ENCODE assay signal across 11 cellular contexts in genomic region chr3:170360476-170360875, GRCh38. TPM values are rescaled to one million over a fixed set of nuclear protein-coding genes. Genes with fewer than 3 reads are reported as not detected.
A peak's percentile ranks its signal among the peaks of the same experiment; 100 is the strongest.
DNase-seq lines count a peak whose midpoint lies in the region; ATAC-seq and TF ChIP-seq lines count a peak whose summit lies in the region.
"Had no signal": no experiment of that assay in that cellular context is flagged by ENCODE, and none has a peak within 500 bp of the region (broad histone marks: within the 10 kb centered on the region; RNA-seq: fewer than 3 reads in every experiment).

No MANE protein-coding gene starts in this region.

- peak overlapping the region; percentile 8; the same call in 1 of the 2 replicates for H3K4me2 ChIP-seq in DND-41 (ENCODE audit: insufficient read depth, low read length)
- H3K4me2 ChIP-seq in OCI-LY7 (ENCODE audit: low read length), result peak overlapping the region; percentile 75

- intact Hi-C loops in OCI-LY7 (cut with micrococcal nuclease; ENCODE audit: unreplicated experiment), result no loop called here
- intact Hi-C loops in posterior vena cava (cut with DNase I), result loop anchor here in 1 of 2 donors (10.0 kb wide), 1 partner anchor 46 kb away; no protein-coding TSS in a partner anchor

- no peak overlapping the region for H3K4me3 ChIP-seq in DND-41 (ENCODE audit: low read depth in 1 of 2, low read length in 2 of 2)
- peak overlapping the region; percentile 97 for H3K4me3 ChIP-seq in OCI-LY7 (ENCODE audit: low read depth, low read length, poor library complexity, severe bottlenecking)
- peak overlapping the region; percentile 90 for H3K4me3 ChIP-seq in fibroblast of pulmonary artery (replicated peaks; ENCODE audit: low read depth, low read length)
- H3K4me3 ChIP-seq in neutrophil (ENCODE audit: low read depth in 1 of 2, low read length in 1 of 2), result no peak overlapping the region
- H3K4me3 ChIP-seq: thyroid gland had no signal

- H3K36me3 ChIP-seq in DND-41 (ENCODE audit: insufficient read depth, low read length), result peaks cover 8% of the 10 kb centered on the region; the same call in 1 of the 2 replicates
- peaks cover 69% of the 10 kb centered on the region for H3K36me3 ChIP-seq in OCI-LY7 (ENCODE audit: insufficient read depth, low read length)
- no peaks in the 10 kb centered on the region for H3K36me3 ChIP-seq in neutrophil
- H3K36me3 ChIP-seq: adrenal gland had no signal

- POLR2A ChIA-PET in OCI-LY7 (lab: Charles Lee), result interaction anchor here (0.6 to 1.9 kb wide), 12 partner anchors 8 to 510 kb away, joined by 3 to 11 read pairs (median 4); partner anchors contain the start of genes RPL22L1 and SEC62

- CTCF ChIA-PET in OCI-LY7 (lab: Charles Lee; ENCODE audit: unreplicated experiment), result interaction anchor here (0.5 kb wide), 1 partner anchor 10 kb away, joined by 3 read pairs; no protein-coding TSS in a partner anchor

- no peaks in the 10 kb centered on the region for H3K9me2 ChIP-seq in OCI-LY7 (ENCODE audit: insufficient read depth, low read length)

- H3K27me3 ChIP-seq in DND-41 (ENCODE audit: insufficient read depth, low read length, poor library complexity) (no peaks in the 10 kb centered on the region), neutrophil (no peaks in the 10 kb centered on the region)
- H3K27me3 ChIP-seq: adrenal gland, thyroid gland had no signal

- H3K9me3 ChIP-seq in DND-41 (ENCODE audit: insufficient read depth, low read length, severe bottlenecking) (no peaks in the 10 kb centered on the region), OCI-LY7 (ENCODE audit: low read length) (no peaks in the 10 kb centered on the region), neutrophil (no peaks in the 10 kb centered on the region)
- H3K9me3 ChIP-seq: adrenal gland, thyroid gland had no signal

- H4K20me1 ChIP-seq in DND-41 (ENCODE audit: insufficient read depth, low read length) (no peaks in the 10 kb centered on the region), OCI-LY7 (ENCODE audit: insufficient read depth, low read length) (peaks cover 20% of the 10 kb centered on the region; the same call in 1 of the 2 replicates)

- H3K4me1 ChIP-seq in DND-41 (ENCODE audit: insufficient read depth, low read length) (peaks cover 52% of the 10 kb centered on the region), OCI-LY7 (ENCODE audit: insufficient read depth, low read length, poor library complexity, severe bottlenecking) (peaks cover 43% of the 10 kb centered on the region), neutrophil (ENCODE audit: control insufficient read depth in 1 of 2, insufficient read depth in 1 of 2, low read depth in 1 of 2, low read length in 1 of 2) (peaks cover 38 to 44% of the 10 kb centered on the region in 2 experiments)

- peaks cover 8% of the 10 kb centered on the region for H3K79me2 ChIP-seq in DND-41 (ENCODE audit: insufficient read depth, low read length)
- peaks cover 75% of the 10 kb centered on the region for H3K79me2 ChIP-seq in OCI-LY7 (ENCODE audit: insufficient read depth, low read depth, low read length)

- no peak for ATAC-seq in DND-41 (ENCODE audit: insufficient read depth, low read depth)
- ATAC-seq: activated CD8-positive, alpha-beta memory T cell treated with anti-CD3 and anti-CD28 coated beads, Interleukin-2, amount 10 ng/mL, durations not matched to agents 7 days and 5 days had no signal

- TF ChIP-seq CTCF in DND-41 (IDR thresholded peaks at IDR 0.05; ENCODE audit: borderline replicate concordance, extremely low read depth, low read length, poor library complexity, severe bottlenecking) (no peak), OCI-LY7 (conservative IDR thresholded peaks at IDR 0.05; ENCODE audit: low read length) (no peak), fibroblast of pulmonary artery (IDR thresholded peaks at IDR 0.05; ENCODE audit: low read length, missing control alignments) (no peak), neutrophil (IDR thresholded peaks at IDR 0.05) (no peak)

- DNase-seq in DND-41 (no peak), OCI-LY7 (ENCODE audit: low spot score) (no peak), fibroblast of pulmonary artery (ENCODE audit: low read depth) (peak; percentile 41), SK-N-DZ (ENCODE audit: low spot score) (no peak), NCI-H1105 (lab: John Stamatoyannopoulos, UW) (no peak), posterior vena cava (ENCODE audit: low spot score) (no peak), NCI-H524 treated with DMSO at 0.1 percent for 48 hours (lab: John Stamatoyannopoulos, UW) (no peak)
- DNase-seq: activated CD8-positive, alpha-beta memory T cell treated with anti-CD3 and anti-CD28 coated beads, Interleukin-2, amount 10 ng/mL, durations not matched to agents 7 days and 5 days; adrenal gland; thyroid gland had no signal

- BruUV-seq in OCI-LY7 (replicated peaks; lab: Mats Ljungman, UMichigan), result no TSS peak

- H2AFZ ChIP-seq in DND-41 (ENCODE audit: low read depth, low read length) (no peak overlapping the region), OCI-LY7 (ENCODE audit: low read length) (no peak overlapping the region)

- no peak overlapping the region for H3K27ac ChIP-seq in DND-41 (ENCODE audit: low read length)
- peak overlapping the region; percentile 94 for H3K27ac ChIP-seq in OCI-LY7 (ENCODE audit: low read depth, low read length, poor library complexity, severe bottlenecking)
- peak overlapping the region; percentile 51 for H3K27ac ChIP-seq in neutrophil
- H3K27ac ChIP-seq: adrenal gland, thyroid gland had no signal

- H3K9ac ChIP-seq in DND-41 (ENCODE audit: low read depth, low read length), result no peak overlapping the region

RNA-seq across cellular contexts. Expression of gene SKIL, which starts 3.0 kb away (rescaled TPM):
- 60.9 and 82.6 TPM in 2 replicates for total RNA-seq in OCI-LY7 (2014; rRNA removed; shearing (Covaris generic))
- total RNA-seq in OCI-LY7 (2022), result 86.3 and 94.5 TPM in 2 replicates
- polyA plus RNA-seq in SK-N-DZ (2014; cell fraction: cytosol; rRNA removed), result 18.7 and 19.2 TPM in 2 replicates
- 19.8 and 27.6 TPM in 2 replicates for polyA plus RNA-seq in SK-N-DZ (2014; cell fraction: nucleus; rRNA removed)
- total RNA-seq in posterior vena cava, result 100 to 1,000 TPM in 1 of 2 donors, 10 to 100 TPM in 1; 77.2 to 101 TPM

RNA-seq across cellular contexts. Expression of gene CLDN11, which starts 58.2 kb away (rescaled TPM):
- 0.32 and 1.0 TPM in 2 replicates for total RNA-seq in OCI-LY7 (2014; rRNA removed; shearing (Covaris generic))
- total RNA-seq in OCI-LY7 (2022) (0.33 and 0.34 TPM in 2 replicates), posterior vena cava (10 to 100 TPM; 26.5 to 41.5 TPM)
- 0.44 and 0.74 TPM in 2 replicates for polyA plus RNA-seq in SK-N-DZ (2014; cell fraction: cytosol; rRNA removed)
- 0.07 and 0.25 TPM in 2 replicates for polyA plus RNA-seq in SK-N-DZ (2014; cell fraction: nucleus; rRNA removed)

Comparison
In these comparisons a context has a peak if more than half of its experiments do, and no peak if none do; other contexts are left out.
1. H3K4me3 ChIP-seq: peak in OCI-LY7 (single experiment) and fibroblast of pulmonary artery (single experiment); none in DND-41 (0 of 2) and neutrophil (0 of 2).
2. RNA of gene CLDN11, which starts 58.2 kb away (total RNA-seq): 26.5 to 41.5 TPM in posterior vena cava; 0.32 to 1.0 TPM in OCI-LY7; every median in the first group is over 10 times any median in the second.